In genomic region chr2:30346475-30347169, GRCh38 we compare ENCODE assay signal across 9 cellular contexts.
A peak's percentile ranks its signal among the peaks of the same experiment; 100 is the strongest.
DNase-seq lines count a peak whose midpoint lies in the region; ATAC-seq and TF ChIP-seq lines count a peak whose summit lies in the region.
"Had no signal": no experiment of that assay in that cellular context is flagged by ENCODE, and none has a peak within 500 bp of the region (broad histone marks: within the 10 kb centered on the region; RNA-seq: fewer than 3 reads in every experiment).

No MANE protein-coding gene starts in this region.

- H3K9me3 ChIP-seq in iPS-20b (ENCODE audit: insufficient read depth, low read depth, low read length) (peaks cover 26% of the 10 kb centered on the region), parathyroid adenoma (ENCODE audit: control insufficient read depth, low read length) (no peaks in the 10 kb centered on the region)

- H3K79me2 ChIP-seq in parathyroid adenoma: no peaks in the 10 kb centered on the region

- H3K27ac ChIP-seq in coronary artery (peak overlapping the region; percentile 73 to 86), iPS-20b (ENCODE audit: low read length) (no peak overlapping the region), parathyroid adenoma (no peak overlapping the region)

- no peak for ATAC-seq in HG03039 (IDR thresholded peaks at IDR 0.05; ENCODE audit: unreplicated experiment)

- H3K4me1 ChIP-seq in iPS-20b (ENCODE audit: insufficient read depth, low read length): peaks cover 3% of the 10 kb centered on the region; the same call in 1 of the 2 replicates
- no peaks in the 10 kb centered on the region for H3K4me1 ChIP-seq in parathyroid adenoma

- H3K4me2 ChIP-seq in parathyroid adenoma (ENCODE audit: low read length): no peak overlapping the region

- H3K9ac ChIP-seq in iPS-20b (ENCODE audit: low read depth, low read length) (peak overlapping the region; percentile 59; the same call in 1 of the 2 replicates), parathyroid adenoma (no peak overlapping the region)

- no peaks in the 10 kb centered on the region for H3K27me3 ChIP-seq in iPS-20b (ENCODE audit: insufficient read depth, low read length)
- H3K27me3 ChIP-seq in parathyroid adenoma (ENCODE audit: control insufficient read depth, insufficient read depth, low read length): no peaks in the 10 kb centered on the region

- H3K36me3 ChIP-seq in iPS-20b (ENCODE audit: insufficient read depth, low read depth, low read length) (no peaks in the 10 kb centered on the region), parathyroid adenoma (ENCODE audit: control insufficient read depth, insufficient read depth, low read length) (no peaks in the 10 kb centered on the region)

- DNase-seq in AG10803 (ENCODE audit: low read depth) (no peak), coronary artery (ENCODE audit: low spot score) (peak; percentile 87), retina (no peak), HCEC 1CT (no peak), SIG-M5 treated with dmso at 0.1 percent for 504 hours (lab: John Stamatoyannopoulos, UW; ENCODE audit: unreplicated experiment) (no peak)
- DNase-seq: activated B cell treated with CpG ODN at 0.5 μM for 24 hours had no signal

- peak overlapping the region; percentile 89 for H2AFZ ChIP-seq in parathyroid adenoma

- H3K4me3 ChIP-seq in AG10803 (ENCODE audit: low read length): peak overlapping the region; percentile 46
- H3K4me3 ChIP-seq in coronary artery: peak overlapping the region; percentile 64
- H3K4me3 ChIP-seq in iPS-20b (ENCODE audit: low read length): peak overlapping the region; percentile 51; the same call in 1 of the 2 replicates
- H3K4me3 ChIP-seq in parathyroid adenoma (ENCODE audit: low read depth, low read length): no peak overlapping the region

- TF ChIP-seq CTCF in AG10803 (conservative IDR thresholded peaks at IDR 0.05; ENCODE audit: low read length): no peak
- TF ChIP-seq CTCF in coronary artery (IDR thresholded peaks at IDR 0.05): no peak
- TF ChIP-seq CTCF in parathyroid adenoma (IDR thresholded peaks at IDR 0.05): no peak

Comparison
In these comparisons a context has a peak if more than half of its experiments do, and no peak if none do; other contexts are left out.
1. H3K27ac ChIP-seq: peak in coronary artery (2 of 2); none in iPS-20b (single experiment) and parathyroid adenoma (single experiment).